23 cellular contexts compared by ENCODE assay signal in the genomic region with DNA sequence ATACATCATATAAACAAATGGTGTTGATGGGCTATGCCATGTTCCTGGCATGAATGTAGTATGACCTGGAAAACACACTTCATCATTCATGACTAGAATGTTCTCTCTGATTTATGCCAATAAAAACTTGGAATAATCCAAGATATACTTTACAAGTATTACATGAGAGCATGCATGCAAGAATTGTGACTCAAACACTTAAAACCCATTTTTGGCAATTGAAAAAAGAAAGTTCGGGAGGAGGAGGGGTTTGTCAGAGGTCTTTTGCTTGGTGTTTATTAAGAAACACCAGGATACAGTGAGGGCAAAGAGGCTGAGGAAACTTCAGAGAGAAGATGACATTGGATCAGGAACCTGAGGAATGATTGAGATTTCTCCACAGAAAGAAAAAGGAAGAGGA.
"Had no signal": no experiment of that assay in that cellular context is flagged by ENCODE, and none has a peak within 500 bp of the region (broad histone marks: within the 10 kb centered on the region; RNA-seq: fewer than 3 reads in every experiment).

No MANE protein-coding gene starts in this region.

- H3K36me3 ChIP-seq: cardiac muscle cell, lower lobe of right lung, transverse colon had no signal

- H3K4me3 ChIP-seq: cardiac muscle cell, coronary artery, dorsolateral prefrontal cortex, lower lobe of right lung, mucosa of descending colon, testis, transverse colon had no signal

- H3K4me1 ChIP-seq: testis, transverse colon had no signal

- H3K27ac ChIP-seq: cardiac muscle cell, coronary artery, dorsolateral prefrontal cortex, lower lobe of right lung, testis, transverse colon had no signal

- H3K27me3 ChIP-seq: cardiac muscle cell, dorsolateral prefrontal cortex, testis, transverse colon had no signal

- DNase-seq: activated CD4-positive, alpha-beta memory T cell treated with anti-CD3 and anti-CD28 coated beads for 36 hours; activated CD4-positive, alpha-beta T cell treated with anti-CD3 and anti-CD28 coated beads, Interleukin-2, amount 10 ng/mL, durations not matched to agents 24 days and 14 days; activated CD4-positive, CD25-positive, alpha-beta regulatory T cell treated with anti-CD3 and anti-CD28 coated beads, Interleukin-2, amount 50 U/mL, for 72 hours; activated CD8-positive, alpha-beta memory T cell treated with anti-CD3 and anti-CD28 coated beads, Interleukin-2, amount 50 U/mL, for 4 hours; activated gamma-delta T cell; activated T-cell treated with anti-CD3 and anti-CD28 coated beads, Interleukin-2, amount 50 U/mL, for 1 hour; anterior cingulate cortex; cerebellar nuclear complex; dorsolateral prefrontal cortex; effector memory CD4-positive, alpha-beta T cell; kidney glomerular epithelial cell; lower lobe of right lung; mucosa of descending colon; posterior cingulate gyrus; right cardiac atrium; stimulated activated CD4-positive, alpha-beta T cell treated with anti-CD3 and anti-CD28 coated beads, Interleukin-2, amount 100 ng/mL, for 48 hours; stimulated activated naive CD4-positive, alpha-beta T cell treated with Interleukin-2 at 50 U/mL for 16 hours; testis; transverse colon had no signal

- H3K9me3 ChIP-seq: lower lobe of right lung, mucosa of descending colon, testis, transverse colon had no signal

- ATAC-seq: left lobe of liver; mucosa of descending colon; natural killer cell treated with Interleukin-12 subunit alpha and Interleukin-12 subunit beta and Interleukin-15 and Interleukin-18, amount 100 ng/mL, for 72 hours; right cardiac atrium had no signal
